In genomic region chr6:151082079-151082478, GRCh38 we compare ENCODE assay signal across 16 cellular contexts.
DNase-seq lines count a peak whose midpoint lies in the region; ATAC-seq and FAIRE-seq lines count a peak whose summit lies in the region.
"Had no signal": no experiment of that assay in that cellular context is flagged by ENCODE, and none has a peak within 500 bp of the region (broad histone marks: within the 10 kb centered on the region; RNA-seq: fewer than 3 reads in every experiment).

No MANE protein-coding gene starts in this region.

- peak overlapping the region; percentile 77 for H3K27ac ChIP-seq in epithelial cell of prostate
- H3K27ac ChIP-seq: pancreas had no signal

- FAIRE-seq in urothelium cell line (lab: Jason Lieb, UNC), result no peak
- FAIRE-seq: K562, pancreas had no signal

- DNase-seq in HT-29 (ENCODE audit: low spot score) (peak; percentile 77), RPMI7951 (ENCODE audit: low read depth) (peak; percentile 25), epithelial cell of prostate (ENCODE audit: low read depth, low spot score) (no peak), urothelium cell line (ENCODE audit: low spot score) (peak; percentile 65), SHP77 treated with DMSO at 0.1 percent for 48 hours (lab: John Stamatoyannopoulos, UW) (no peak)
- DNase-seq: activated CD4-positive, alpha-beta T cell treated with anti-CD3 and anti-CD28 coated beads for 36 hours; activated gamma-delta T cell treated with Interleukin-2 at 50 U/mL for 16 hours; activated T-cell treated with anti-CD3 and anti-CD28 coated beads, Interleukin-2, amount 50 U/mL, for 1 hour; DND-41; MM.1S; NCI-H2029 treated with DMSO at 0.1 percent for 48 hours; NCI-H2227 treated with DMSO at 0.1 percent for 48 hours; pancreas had no signal

- ATAC-seq in HG03439 (IDR thresholded peaks at IDR 0.05; ENCODE audit: unreplicated experiment) (no peak), HG03095 (IDR thresholded peaks at IDR 0.05; ENCODE audit: unreplicated experiment) (no peak)
- ATAC-seq: activated CD4-positive, alpha-beta T cell treated with anti-CD3 and anti-CD28 coated beads for 36 hours; K562; pancreas had no signal

Comparison
In these comparisons a context has a peak if more than half of its experiments do, and no peak if none do; other contexts are left out.
1. DNase-seq: peak in HT-29 (single experiment), RPMI7951 (single experiment) and urothelium cell line (single experiment); none in epithelial cell of prostate (single experiment) and SHP77 treated with DMSO at 0.1 percent for 48 hours (single experiment).